13 cellular contexts compared by ENCODE assay signal in the genomic region with DNA sequence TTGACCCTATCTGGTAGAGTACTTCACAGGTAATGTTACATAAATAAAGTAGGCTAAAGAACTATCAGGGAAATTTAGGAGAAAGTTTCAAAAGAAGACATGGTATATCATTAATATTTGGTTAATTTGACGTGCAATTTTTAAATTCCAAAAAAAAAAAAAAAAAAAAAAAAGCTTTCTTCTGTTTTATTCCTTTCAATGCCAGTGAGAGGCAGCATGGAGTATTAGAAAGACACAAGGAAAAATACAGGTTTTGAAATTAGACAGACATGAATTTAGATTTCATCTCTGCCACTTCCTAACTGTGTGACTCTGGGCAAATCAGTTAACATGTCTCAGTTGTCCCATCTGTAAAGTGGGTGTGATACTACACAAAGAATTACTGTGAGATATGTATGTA.
"Had no signal": no experiment of that assay in that cellular context is flagged by ENCODE, and none has a peak within 500 bp of the region (broad histone marks: within the 10 kb centered on the region; RNA-seq: fewer than 3 reads in every experiment).

No MANE protein-coding gene starts in this region.

- H3K9ac ChIP-seq: neural progenitor cell had no signal

- ATAC-seq: activated T-helper 17 cell treated with anti-CD3 and anti-CD28 coated beads, Interleukin-2, amount 50 U/mL, for 72 hours; stimulated activated effector memory CD8-positive, alpha-beta T cell treated with anti-CD3 and anti-CD28 coated beads, Interleukin-12 subunit alpha, Interleukin-12 subunit beta, amount 100 ng/mL, for 72 hours; upper lobe of right lung had no signal

- H3K9me3 Mint-ChIP-seq: activated T-helper 17 cell treated with anti-CD3 and anti-CD28 coated beads, Interleukin-2, amount 50 U/mL, for 72 hours; neural progenitor cell; stimulated activated effector memory CD8-positive, alpha-beta T cell treated with anti-CD3 and anti-CD28 coated beads, Interleukin-12 subunit alpha, Interleukin-12 subunit beta, amount 100 ng/mL, for 72 hours had no signal

- FAIRE-seq: bronchial epithelial cell had no signal

- H3K4me3 Mint-ChIP-seq: activated T-helper 17 cell treated with anti-CD3 and anti-CD28 coated beads, Interleukin-2, amount 50 U/mL, for 72 hours; neural progenitor cell; stimulated activated effector memory CD8-positive, alpha-beta T cell treated with anti-CD3 and anti-CD28 coated beads, Interleukin-12 subunit alpha, Interleukin-12 subunit beta, amount 100 ng/mL, for 72 hours had no signal

- H3K4me1 ChIP-seq: upper lobe of right lung had no signal

- H3K36me3 Mint-ChIP-seq: neural progenitor cell; stimulated activated effector memory CD8-positive, alpha-beta T cell treated with anti-CD3 and anti-CD28 coated beads, Interleukin-12 subunit alpha, Interleukin-12 subunit beta, amount 100 ng/mL, for 72 hours had no signal

- H3K4me3 ChIP-seq: dorsolateral prefrontal cortex, neural progenitor cell, ovary, thoracic aorta, upper lobe of right lung had no signal

- H3K4me1 Mint-ChIP-seq: activated T-helper 17 cell treated with anti-CD3 and anti-CD28 coated beads, Interleukin-2, amount 50 U/mL, for 72 hours; stimulated activated effector memory CD8-positive, alpha-beta T cell treated with anti-CD3 and anti-CD28 coated beads, Interleukin-12 subunit alpha, Interleukin-12 subunit beta, amount 100 ng/mL, for 72 hours had no signal

- H3K36me3 ChIP-seq: neural progenitor cell, ovary, thoracic aorta, upper lobe of right lung had no signal

- H3K9me3 ChIP-seq: ovary, thoracic aorta, upper lobe of right lung had no signal

- H3K27me3 ChIP-seq: neural progenitor cell, ovary, upper lobe of right lung had no signal

- DNase-seq: activated CD4-positive, alpha-beta T cell treated with anti-CD3 and anti-CD28 coated beads for 1 hour; activated CD4-positive, alpha-beta T cell treated with anti-CD3 and anti-CD28 coated beads, Interleukin-2, amount 50 U/mL, for 4 hours; activated naive CD4-positive, alpha-beta T cell treated with Interleukin-2 at 50 U/mL for 16 hours; dorsolateral prefrontal cortex; hypothalamus; ovary; upper lobe of right lung had no signal

- H3K27ac ChIP-seq: dorsolateral prefrontal cortex, neural progenitor cell, ovary, thoracic aorta, upper lobe of right lung, VCaP had no signal

- H3K27ac Mint-ChIP-seq: activated T-helper 17 cell treated with anti-CD3 and anti-CD28 coated beads, Interleukin-2, amount 50 U/mL, for 72 hours; neural progenitor cell; stimulated activated effector memory CD8-positive, alpha-beta T cell treated with anti-CD3 and anti-CD28 coated beads, Interleukin-12 subunit alpha, Interleukin-12 subunit beta, amount 100 ng/mL, for 72 hours had no signal
